In the genomic region with DNA sequence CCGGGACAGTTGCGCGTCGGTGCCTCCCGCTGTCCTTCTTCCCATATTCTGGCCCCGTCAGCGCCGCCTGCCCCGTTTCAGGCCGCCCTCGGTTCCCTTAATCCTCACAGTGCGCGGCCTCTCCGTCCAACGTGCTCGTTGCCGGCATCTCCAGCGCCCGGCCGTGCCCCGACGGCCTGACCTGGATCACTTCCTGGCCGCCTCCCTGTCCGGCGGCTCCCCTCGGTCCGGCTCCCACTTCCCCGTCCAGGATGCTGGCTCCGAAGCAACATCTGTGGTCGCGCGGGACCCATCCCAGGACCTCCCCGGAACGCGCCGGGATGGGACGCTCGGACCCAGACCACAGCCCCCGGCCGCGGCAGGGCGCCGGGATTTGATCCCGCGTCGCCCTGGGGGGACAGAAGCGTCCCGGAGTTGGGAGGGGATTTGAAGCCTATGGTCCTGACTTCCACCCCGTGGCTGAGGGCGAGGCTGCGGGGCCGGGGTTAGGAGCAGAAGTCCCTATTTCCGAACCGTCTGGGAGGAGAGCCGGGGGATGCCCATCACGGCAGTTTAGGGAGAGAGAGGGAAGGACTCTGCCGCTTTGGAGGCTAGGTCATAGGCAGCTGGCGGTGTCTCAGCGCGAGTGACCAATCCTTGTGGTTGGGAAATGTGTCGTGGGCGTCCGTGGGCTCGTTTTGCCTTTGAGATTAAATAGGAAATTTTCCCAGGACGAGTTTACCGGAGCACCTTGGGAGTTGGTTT, we compare ENCODE assay signal across 8 cellular contexts. TPM values are rescaled to one million over a fixed set of nuclear protein-coding genes. Genes with fewer than 3 reads are reported as not detected.
A peak's percentile ranks its signal among the peaks of the same experiment; 100 is the strongest.
DNase-seq lines count a peak whose midpoint lies in the region; ATAC-seq, FAIRE-seq and TF ChIP-seq lines count a peak whose summit lies in the region.

No MANE protein-coding gene starts in this region.

- peak overlapping the region; percentile 77 for H3K4me2 ChIP-seq in endothelial cell of umbilical vein (ENCODE audit: insufficient read depth, low read length)

- no peak for TF ChIP-seq CTCF in endothelial cell of umbilical vein (IDR thresholded peaks at IDR 0.05; ENCODE audit: extremely low read depth in 1 of 2, insufficient read depth in 1 of 2, low read depth in 1 of 2, low read length in 2 of 2)

- dilution Hi-C loops in endothelial cell of umbilical vein (cut with MboI; ENCODE audit: extremely low pct_ligation_motif_present, low sequenced_read_pairs): no loop called here

- H3K4me1 Mint-ChIP-seq in activated T-cell treated with anti-CD3 and anti-CD28 coated beads, Interleukin-2, amount 50 U/mL, for 72 hours (ENCODE audit: low read depth): peaks cover 60% of the 10 kb centered on the region
- peaks cover 7 to 59% (median 31%) of the 10 kb centered on the region in 7 donors for H3K4me1 Mint-ChIP-seq in naive thymus-derived CD4-positive, alpha-beta T cell

- CTCF ChIA-PET in endothelial cell of umbilical vein (lab: Charles Lee): no interaction called here
- CTCF ChIA-PET in naive thymus-derived CD4-positive, alpha-beta T cell (lab: Charles Lee): no interaction called here

- POLR2A ChIA-PET in endothelial cell of umbilical vein (lab: Charles Lee): no interaction called here
- POLR2A ChIA-PET in naive thymus-derived CD4-positive, alpha-beta T cell (lab: Charles Lee): interaction anchor here (0.6 to 2.0 kb wide), 8 partner anchors 10 to 360 kb away, joined by 3 to 10 read pairs (median 4); a partner anchor contains a TSS

- H3K27me3 ChIP-seq in endothelial cell of umbilical vein (ENCODE audit: control insufficient read depth in 2 of 2, insufficient read depth in 2 of 2, low read length in 2 of 2): no peaks in the 10 kb centered on the region
- H3K27me3 ChIP-seq in naive thymus-derived CD4-positive, alpha-beta T cell (ENCODE audit: control insufficient read depth in 2 of 2, insufficient read depth in 2 of 2, low read length in 2 of 2): no peaks in the 10 kb centered on the region

- H3K36me3 Mint-ChIP-seq in activated T-cell treated with anti-CD3 and anti-CD28 coated beads, Interleukin-2, amount 50 U/mL, for 72 hours (ENCODE audit: insufficient read depth in 2 of 2): peaks cover 0 to 3% of the 10 kb centered on the region in 2 donors
- peaks cover 0 to 8% (median 4%) of the 10 kb centered on the region in 5 donors for H3K36me3 Mint-ChIP-seq in naive thymus-derived CD4-positive, alpha-beta T cell

- TF ChIP-seq POLR2A in endothelial cell of umbilical vein (IDR thresholded peaks at IDR 0.05; ENCODE audit: low read depth, low read length): no peak

- peak overlapping the region; percentile 52 for H2AFZ ChIP-seq in endothelial cell of umbilical vein (ENCODE audit: low read depth, low read length)

- H3K79me2 ChIP-seq in endothelial cell of umbilical vein (ENCODE audit: control insufficient read depth, insufficient read depth, low read length): peaks cover 7% of the 10 kb centered on the region

- no peaks in the 10 kb centered on the region for H4K20me1 ChIP-seq in endothelial cell of umbilical vein (replicated peaks; ENCODE audit: control insufficient read depth, extremely low read depth, insufficient read depth, low read length)

- H3K27ac Mint-ChIP-seq in activated T-cell treated with anti-CD3 and anti-CD28 coated beads, Interleukin-2, amount 50 U/mL, for 72 hours: no peak overlapping the region
- H3K27ac Mint-ChIP-seq in naive thymus-derived CD4-positive, alpha-beta T cell: peak overlapping the region; percentile 48 to 98 (median 95)

- FAIRE-seq in endothelial cell of umbilical vein (lab: Jason Lieb, UNC): peak; percentile 70

- intact Hi-C loops in endothelial cell of umbilical vein (cut with micrococcal nuclease): loop anchor here (1.0 to 2.0 kb wide), 3 partner anchors 28 to 58 kb away; a partner anchor contains a TSS
- intact Hi-C loops in naive thymus-derived CD4-positive, alpha-beta T cell (cut with micrococcal nuclease): loop anchor here (1.0 to 10.0 kb wide), 14 partner anchors 28 to 810 kb away; a partner anchor contains a TSS

- peak overlapping the region; percentile 79 for H3K27ac ChIP-seq in endothelial cell of umbilical vein (ENCODE audit: insufficient read depth, low read depth, low read length)
- H3K27ac ChIP-seq in naive thymus-derived CD4-positive, alpha-beta T cell (ENCODE audit: low read depth, low read length): peak overlapping the region; percentile 95

- no TSS peak for BruUV-seq in endothelial cell of umbilical vein (replicated peaks; lab: Mats Ljungman, UMichigan)

- H3K9me3 Mint-ChIP-seq in activated T-cell treated with anti-CD3 and anti-CD28 coated beads, Interleukin-2, amount 50 U/mL, for 72 hours: no peaks in the 10 kb centered on the region
- H3K9me3 Mint-ChIP-seq in naive thymus-derived CD4-positive, alpha-beta T cell: no peaks in the 10 kb centered on the region

- H3K27me3 Mint-ChIP-seq in activated T-cell treated with anti-CD3 and anti-CD28 coated beads, Interleukin-2, amount 50 U/mL, for 72 hours (ENCODE audit: low read depth): no peaks in the 10 kb centered on the region
- H3K27me3 Mint-ChIP-seq in naive thymus-derived CD4-positive, alpha-beta T cell: no peaks in the 10 kb centered on the region

- H3K4me3 ChIP-seq in endothelial cell of umbilical vein (replicated peaks in 1 of 3; ENCODE audit: insufficient read depth in 1 of 3, low read depth in 1 of 3, low read length in 3 of 3): peak overlapping the region; percentile 30 to 80 (median 49)
- peak overlapping the region; percentile 96 for H3K4me3 ChIP-seq in naive thymus-derived CD4-positive, alpha-beta T cell (ENCODE audit: low read length)

- H3K4me1 ChIP-seq in endothelial cell of umbilical vein (ENCODE audit: control insufficient read depth, extremely low read depth, insufficient read depth, low read length): peaks cover 4% of the 10 kb centered on the region
- peaks cover 5 to 11% of the 10 kb centered on the region in 2 donors for H3K4me1 ChIP-seq in naive thymus-derived CD4-positive, alpha-beta T cell (ENCODE audit: control insufficient read depth in 2 of 2, insufficient read depth in 2 of 2, low read length in 2 of 2)

- peak overlapping the region; percentile 91 for H3K9ac ChIP-seq in endothelial cell of umbilical vein (replicated peaks; ENCODE audit: extremely low read depth, insufficient read depth, low read length)

- ATAC-seq in activated T-cell treated with anti-CD3 and anti-CD28 coated beads, Interleukin-2, amount 50 U/mL, for 72 hours (replicated peaks in 1 of 2): peak in 1 of 2 donors; percentile 40
- ATAC-seq in HG02798 (IDR thresholded peaks at IDR 0.05; ENCODE audit: poor library complexity, unreplicated experiment) (peak; percentile 14), GM19397 (IDR thresholded peaks at IDR 0.05; ENCODE audit: unreplicated experiment) (no peak), GM21737 (IDR thresholded peaks at IDR 0.05; ENCODE audit: unreplicated experiment) (no peak)
- no peak for ATAC-seq in naive thymus-derived CD4-positive, alpha-beta T cell

- no peaks in the 10 kb centered on the region for H3K9me1 ChIP-seq in endothelial cell of umbilical vein (replicated peaks; ENCODE audit: control insufficient read depth, extremely low read depth, insufficient read depth, low read length)

- H3K4me3 Mint-ChIP-seq in activated T-cell treated with anti-CD3 and anti-CD28 coated beads, Interleukin-2, amount 50 U/mL, for 72 hours: peak overlapping the region; percentile 92 to 94
- peak overlapping the region; percentile 82 to 96 (median 92) for H3K4me3 Mint-ChIP-seq in naive thymus-derived CD4-positive, alpha-beta T cell

- DNase-seq in activated T-cell treated with anti-CD3 and anti-CD28 coated beads, Interleukin-2, amount 50 U/mL, for 72 hours: peak in 1 of 2 donors; percentile 42
- DNase-seq in activated T-cell treated with anti-CD3 and anti-CD28 coated beads for 4 hours (no peak), RPMI7951 (ENCODE audit: low read depth) (peak; percentile 50), endothelial cell of umbilical vein (ENCODE audit: low read depth, low spot score) (peak; percentile 15)
- no peak for DNase-seq in naive thymus-derived CD4-positive, alpha-beta T cell

- no peaks in the 10 kb centered on the region for H3K36me3 ChIP-seq in endothelial cell of umbilical vein (ENCODE audit: control insufficient read depth in 2 of 2, extremely low read depth in 1 of 2, insufficient read depth in 2 of 2, low read length in 2 of 2)
- H3K36me3 ChIP-seq in naive thymus-derived CD4-positive, alpha-beta T cell (ENCODE audit: control insufficient read depth in 2 of 3, insufficient read depth in 3 of 3, low read length in 3 of 3): peaks cover 0 to 5% (median 0%) of the 10 kb centered on the region in 3 experiments

- H3K9me3 ChIP-seq in endothelial cell of umbilical vein (replicated peaks; ENCODE audit: control insufficient read depth, insufficient read depth, low read length): no peaks in the 10 kb centered on the region
- H3K9me3 ChIP-seq in naive thymus-derived CD4-positive, alpha-beta T cell (ENCODE audit: control insufficient read depth in 2 of 3, low read length in 3 of 3): no peaks in the 10 kb centered on the region

RNA-seq across cellular contexts. Expression of a gene that starts 53.8 kb away (rescaled TPM):
- total RNA-seq in activated T-cell treated with anti-CD3 and anti-CD28 coated beads, Interleukin-2, amount 50 U/mL, for 72 hours: 10 to 100 TPM; 12.2 to 14.9 TPM
- total RNA-seq in RPMI7951 (2014; rRNA removed; shearing (Covaris generic)): 7.2 and 7.9 TPM in 2 replicates
- total RNA-seq in endothelial cell of umbilical vein: 8.7 and 11.3 TPM in 2 replicates
- polyA plus RNA-seq in endothelial cell of umbilical vein: 14.1 and 14.9 TPM in 2 replicates
- 8.3 and 10.1 TPM in 2 replicates for polyA plus RNA-seq in endothelial cell of umbilical vein (2011; cell fraction: cytosol; rRNA removed)
- 29.6 and 31.9 TPM in 2 replicates for polyA plus RNA-seq in endothelial cell of umbilical vein (2011; cell fraction: nucleus; rRNA removed)
- polyA plus RNA-seq in endothelial cell of umbilical vein (2012): 4.8 and 5.3 TPM in 2 replicates
- polyA minus RNA-seq in endothelial cell of umbilical vein: 16.5 and 25.3 TPM in 2 replicates
- 3.9 TPM for polyA minus RNA-seq in endothelial cell of umbilical vein (2011; cell fraction: cytosol; rRNA and poly(A)+ RNA removed)
- polyA minus RNA-seq in endothelial cell of umbilical vein (2011; cell fraction: nucleus; rRNA and poly(A)+ RNA removed): 12.7 and 16.8 TPM in 2 replicates
- 10 to 100 TPM; 22.9 to 43.6 (median 33.8) TPM for total RNA-seq in naive thymus-derived CD4-positive, alpha-beta T cell
- polyA plus RNA-seq in naive thymus-derived CD4-positive, alpha-beta T cell: 10 to 100 TPM; 10.4 to 14.4 TPM

RNA-seq across cellular contexts. Expression of a gene that starts 58.0 kb away (rescaled TPM):
- 10 to 100 TPM; 22.8 to 26.9 TPM for total RNA-seq in activated T-cell treated with anti-CD3 and anti-CD28 coated beads, Interleukin-2, amount 50 U/mL, for 72 hours
- 38.8 and 42.2 TPM in 2 replicates for total RNA-seq in RPMI7951 (2014; rRNA removed; shearing (Covaris generic))
- 14.4 and 15.5 TPM in 2 replicates for total RNA-seq in endothelial cell of umbilical vein
- polyA plus RNA-seq in endothelial cell of umbilical vein: 11.0 and 11.6 TPM in 2 replicates
- polyA plus RNA-seq in endothelial cell of umbilical vein (2011; cell fraction: cytosol; rRNA removed): 11.4 and 14.6 TPM in 2 replicates
- polyA plus RNA-seq in endothelial cell of umbilical vein (2011; cell fraction: nucleus; rRNA removed): 22.5 and 25.8 TPM in 2 replicates
- 12.6 and 14.2 TPM in 2 replicates for polyA plus RNA-seq in endothelial cell of umbilical vein (2012)
- polyA minus RNA-seq in endothelial cell of umbilical vein: 36.9 and 43.0 TPM in 2 replicates
- polyA minus RNA-seq in endothelial cell of umbilical vein (2011; cell fraction: cytosol; rRNA and poly(A)+ RNA removed): 14.2 TPM
- polyA minus RNA-seq in endothelial cell of umbilical vein (2011; cell fraction: nucleus; rRNA and poly(A)+ RNA removed): 12.0 and 17.1 TPM in 2 replicates
- 10 to 100 TPM; 20.7 to 35.7 (median 22.2) TPM for total RNA-seq in naive thymus-derived CD4-positive, alpha-beta T cell
- polyA plus RNA-seq in naive thymus-derived CD4-positive, alpha-beta T cell: 10 to 100 TPM; 20.5 to 21.1 TPM

Comparison
In these comparisons a context has a peak if more than half of its experiments do, and no peak if none do; other contexts are left out.
1. DNase-seq: peak in RPMI7951 (single experiment) and endothelial cell of umbilical vein (single experiment); none in activated T-cell treated with anti-CD3 and anti-CD28 coated beads for 4 hours (single experiment) and naive thymus-derived CD4-positive, alpha-beta T cell (0 of 9).